In the genomic region with DNA sequence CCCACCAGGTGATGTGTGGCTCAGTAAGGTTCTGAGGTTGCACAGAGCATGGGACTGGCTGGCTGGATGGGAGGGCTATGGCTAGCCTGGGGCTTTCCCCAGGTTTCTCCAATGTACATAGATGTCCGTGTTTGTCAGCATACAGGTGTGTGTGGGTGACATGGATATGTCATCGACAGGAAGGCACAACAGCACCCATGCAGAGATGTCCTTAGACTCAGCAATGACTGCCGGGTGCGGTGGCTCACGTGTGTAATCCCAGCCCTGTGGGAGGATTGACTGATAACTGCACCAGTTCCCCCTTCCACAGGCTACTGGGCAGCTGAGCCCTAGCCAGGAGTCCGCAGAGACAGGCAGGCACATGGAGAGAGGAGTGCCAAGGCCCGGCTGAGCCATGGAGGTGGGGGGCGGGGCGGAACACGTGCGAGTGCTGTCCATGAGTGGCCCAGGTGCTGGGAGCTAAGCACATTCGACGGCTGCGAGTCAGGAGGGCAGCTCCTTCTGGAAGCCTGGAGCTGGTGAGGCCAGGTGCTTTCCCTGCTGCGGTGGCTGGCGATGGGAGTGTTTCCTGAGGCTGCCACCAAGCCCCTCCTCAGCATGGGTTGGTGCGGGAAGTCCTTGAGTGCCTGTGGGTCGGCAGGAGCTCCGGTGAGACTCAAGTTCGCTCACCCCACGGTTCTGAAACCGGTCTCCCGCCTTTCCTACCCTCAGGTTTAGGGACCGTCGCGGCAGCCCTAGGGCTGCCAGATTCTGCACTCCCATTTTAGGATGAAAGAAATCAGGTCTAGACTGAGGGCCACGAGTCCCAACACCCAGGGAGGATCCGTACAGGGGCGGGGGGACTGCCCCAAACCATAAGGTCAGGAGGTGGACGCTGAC, we compare ENCODE assay signal across 8 cellular contexts. TPM values are rescaled to one million over a fixed set of nuclear protein-coding genes. Genes with fewer than 3 reads are reported as not detected.
DNase-seq lines count a peak whose midpoint lies in the region; ATAC-seq, FAIRE-seq and TF ChIP-seq lines count a peak whose summit lies in the region.

No MANE protein-coding gene starts in this region.

- H3K4me1 ChIP-seq in endothelial cell of umbilical vein (ENCODE audit: control insufficient read depth, extremely low read depth, insufficient read depth, low read length) (peaks cover 5% of the 10 kb centered on the region), upper lobe of left lung (peaks cover 13 to 42% (median 26%) of the 10 kb centered on the region in 4 donors)

- H3K4me3 ChIP-seq in endothelial cell of umbilical vein (replicated peaks in 1 of 3; ENCODE audit: insufficient read depth in 1 of 3, low read depth in 1 of 3, low read length in 3 of 3) (peak overlapping the region in 2 of 3 experiments; percentile 17 to 61), upper lobe of left lung (peak overlapping the region; percentile 46 to 95 (median 86))

- ATAC-seq in activated B cell treated with CpG ODN at 0.5 μM for 24 hours (ENCODE audit: low read depth) = peak; percentile 8
- ATAC-seq in natural killer cell = peak in 2 of 3 donors; percentile 12 to 15
- ATAC-seq in upper lobe of left lung (ENCODE audit: low FRiP score in 2 of 2) = peak; percentile 1 to 21

- peak overlapping the region; percentile 92 for H3K9ac ChIP-seq in endothelial cell of umbilical vein (replicated peaks; ENCODE audit: extremely low read depth, insufficient read depth, low read length)

- intact Hi-C loops in activated B cell treated with CpG ODN at 0.5 μM for 24 hours (cut with micrococcal nuclease) = loop anchor here (1.0 to 5.0 kb wide), 6 partner anchors 8 to 122 kb away; a partner anchor contains a TSS
- intact Hi-C loops in endothelial cell of umbilical vein (cut with micrococcal nuclease) = loop anchor here (5.0 kb wide), 3 partner anchors 39 to 121 kb away; a partner anchor contains a TSS
- intact Hi-C loops in natural killer cell (cut with micrococcal nuclease) = no loop called here

- H3K27ac Mint-ChIP-seq in activated B cell treated with CpG ODN at 0.5 μM for 24 hours (peak overlapping the region; percentile 93), natural killer cell (peak overlapping the region; percentile 78 to 95)

- H3K9me3 ChIP-seq in endothelial cell of umbilical vein (replicated peaks; ENCODE audit: control insufficient read depth, insufficient read depth, low read length) (no peaks in the 10 kb centered on the region), upper lobe of left lung (no peaks in the 10 kb centered on the region)

- no peaks in the 10 kb centered on the region for H3K27me3 Mint-ChIP-seq in activated B cell treated with CpG ODN at 0.5 μM for 24 hours
- H3K27me3 Mint-ChIP-seq in natural killer cell (ENCODE audit: low read depth in 2 of 2) = peaks cover 0 to 7% of the 10 kb centered on the region in 2 donors

- H3K4me1 Mint-ChIP-seq in activated B cell treated with CpG ODN at 0.5 μM for 24 hours = peaks cover 25% of the 10 kb centered on the region
- H3K4me1 Mint-ChIP-seq in natural killer cell = peaks cover 5 to 33% of the 10 kb centered on the region in 2 donors

- POLR2A ChIA-PET in activated B cell treated with CpG ODN at 0.5 μM for 24 hours (lab: Charles Lee) = interaction anchor here (0.9 to 2.3 kb wide), 5 partner anchors 9 to 104 kb away, joined by 3 to 20 read pairs (median 5); a partner anchor contains a TSS
- POLR2A ChIA-PET in endothelial cell of umbilical vein (lab: Charles Lee) = no interaction called here

- H4K20me1 ChIP-seq in endothelial cell of umbilical vein (replicated peaks; ENCODE audit: control insufficient read depth, extremely low read depth, insufficient read depth, low read length) = no peaks in the 10 kb centered on the region

- TF ChIP-seq POLR2A in endothelial cell of umbilical vein (IDR thresholded peaks at IDR 0.05; ENCODE audit: low read depth, low read length) (no peak), upper lobe of left lung (IDR thresholded peaks at IDR 0.05) (no peak)

- no peak for TF ChIP-seq EP300 in upper lobe of left lung (IDR thresholded peaks at IDR 0.05)

- H2AFZ ChIP-seq in endothelial cell of umbilical vein (ENCODE audit: low read depth, low read length) = peak overlapping the region; percentile 28

- no peak for TF ChIP-seq CTCF in activated B cell treated with CpG ODN at 0.5 μM for 24 hours (IDR thresholded peaks at IDR 0.05)
- TF ChIP-seq CTCF in endothelial cell of umbilical vein (IDR thresholded peaks at IDR 0.05; ENCODE audit: extremely low read depth in 1 of 2, insufficient read depth in 1 of 2, low read depth in 1 of 2, low read length in 2 of 2) = no peak
- TF ChIP-seq CTCF in natural killer cell (IDR thresholded peaks at IDR 0.05) = no peak
- TF ChIP-seq CTCF in upper lobe of left lung (IDR thresholded peaks at IDR 0.05) = no peak

- 16 to 46% methylated on average over 11 to 26 of the region's 30 CpGs for WGBS in upper lobe of left lung, 2 donors

- H3K4me3 Mint-ChIP-seq in activated B cell treated with CpG ODN at 0.5 μM for 24 hours (peak overlapping the region; percentile 95), natural killer cell (peak overlapping the region; percentile 91)

- H3K9me1 ChIP-seq in endothelial cell of umbilical vein (replicated peaks; ENCODE audit: control insufficient read depth, extremely low read depth, insufficient read depth, low read length) = no peaks in the 10 kb centered on the region

- H3K27ac ChIP-seq in endothelial cell of umbilical vein (ENCODE audit: insufficient read depth, low read depth, low read length) (no peak overlapping the region), upper lobe of left lung (peak overlapping the region; percentile 93 to 99 (median 94))

- no peaks in the 10 kb centered on the region for H3K79me2 ChIP-seq in endothelial cell of umbilical vein (ENCODE audit: control insufficient read depth, insufficient read depth, low read length)

- H3K9me3 Mint-ChIP-seq in activated B cell treated with CpG ODN at 0.5 μM for 24 hours (no peaks in the 10 kb centered on the region), natural killer cell (no peaks in the 10 kb centered on the region)

- peak; percentile 65 for FAIRE-seq in endothelial cell of umbilical vein (lab: Jason Lieb, UNC)

- H3K36me3 ChIP-seq in endothelial cell of umbilical vein (ENCODE audit: control insufficient read depth in 2 of 2, extremely low read depth in 1 of 2, insufficient read depth in 2 of 2, low read length in 2 of 2) (no peaks in the 10 kb centered on the region), upper lobe of left lung (peaks cover 0 to 6% (median 0%) of the 10 kb centered on the region in 4 donors)

- peak overlapping the region; percentile 19 for H3K4me2 ChIP-seq in endothelial cell of umbilical vein (ENCODE audit: insufficient read depth, low read length)

- H3K36me3 Mint-ChIP-seq in activated B cell treated with CpG ODN at 0.5 μM for 24 hours (ENCODE audit: low read depth) = peaks cover 15% of the 10 kb centered on the region
- no peaks in the 10 kb centered on the region for H3K36me3 Mint-ChIP-seq in natural killer cell

- peak; percentile 26 to 35 for DNase-seq in activated CD4-positive, alpha-beta T cell treated with anti-CD3 and anti-CD28 coated beads for 4 hours
- DNase-seq in activated CD4-positive, alpha-beta T cell treated with anti-CD3 and anti-CD28 coated beads for 1 hour = no peak
- DNase-seq in M059J (ENCODE audit: low read depth) (peak; percentile 34), activated B cell treated with CpG ODN at 0.5 μM for 24 hours (no peak), endothelial cell of umbilical vein (ENCODE audit: low read depth, low spot score) (peak; percentile 18), natural killer cell (no peak), upper lobe of left lung (peak; percentile 85 to 88), SIG-M5 (lab: John Stamatoyannopoulos, UW) (no peak)

- CTCF ChIA-PET in activated B cell treated with CpG ODN at 0.5 μM for 24 hours (lab: Charles Lee) = interaction anchor here (1.1 to 2.0 kb wide), 2 partner anchors 10 to 17 kb away, joined by 3 to 9 read pairs; no protein-coding TSS in a partner anchor
- CTCF ChIA-PET in endothelial cell of umbilical vein (lab: Charles Lee) = interaction anchor here (4.1 kb wide), 1 partner anchor 17 kb away, joined by 18 read pairs; a partner anchor contains a TSS

- dilution Hi-C loops in endothelial cell of umbilical vein (cut with MboI; ENCODE audit: extremely low pct_ligation_motif_present, low sequenced_read_pairs) = no loop called here

- H3K27me3 ChIP-seq in endothelial cell of umbilical vein (ENCODE audit: control insufficient read depth in 2 of 2, insufficient read depth in 2 of 2, low read length in 2 of 2) = no peaks in the 10 kb centered on the region
- no peaks in the 10 kb centered on the region for H3K27me3 ChIP-seq in upper lobe of left lung

- BruUV-seq in endothelial cell of umbilical vein (replicated peaks; lab: Mats Ljungman, UMichigan) = TSS peak; percentile 65

RNA-seq across cellular contexts. Expression of a gene that starts 0.9 kb away (rescaled TPM):
- 27.4 and 33.0 TPM in 2 replicates for total RNA-seq in M059J (2014; rRNA removed; shearing (Covaris generic))
- total RNA-seq in activated B cell treated with CpG ODN at 0.5 μM for 24 hours (40.0 and 50.0 TPM in 2 replicates), endothelial cell of umbilical vein (30.9 and 36.5 TPM in 2 replicates), natural killer cell (10 to 100 TPM; 29.7 to 43.5 (median 40.8) TPM), upper lobe of left lung (10 to 100 TPM; 26.0 to 96.4 (median 56.1) TPM)
- polyA plus RNA-seq in endothelial cell of umbilical vein = 24.8 and 30.4 TPM in 2 replicates
- polyA plus RNA-seq in endothelial cell of umbilical vein (2011; cell fraction: cytosol; rRNA removed) = 12.2 and 20.1 TPM in 2 replicates
- 47.4 and 58.5 TPM in 2 replicates for polyA plus RNA-seq in endothelial cell of umbilical vein (2011; cell fraction: nucleus; rRNA removed)
- polyA plus RNA-seq in endothelial cell of umbilical vein (2012) = 14.4 and 18.6 TPM in 2 replicates
- polyA minus RNA-seq in endothelial cell of umbilical vein = 12.6 and 20.8 TPM in 2 replicates
- 29.3 TPM for polyA minus RNA-seq in endothelial cell of umbilical vein (2011; cell fraction: cytosol; rRNA and poly(A)+ RNA removed)
- 20.8 and 34.2 TPM in 2 replicates for polyA minus RNA-seq in endothelial cell of umbilical vein (2011; cell fraction: nucleus; rRNA and poly(A)+ RNA removed)

RNA-seq across cellular contexts. Expression of a gene that starts 15.6 kb away (rescaled TPM):
- 3.0 and 3.2 TPM in 2 replicates for total RNA-seq in M059J (2014; rRNA removed; shearing (Covaris generic))
- total RNA-seq in activated B cell treated with CpG ODN at 0.5 μM for 24 hours (0.22 TPM in 1 of 2 replicates, not detected in the other), endothelial cell of umbilical vein (not detected in 2 replicates), natural killer cell (not detected), upper lobe of left lung (1 to 10 TPM in 5 of 6 donors, under 1 TPM in 1; 0.89 to 5.0 (median 2.3) TPM)
- not detected in 2 replicates for polyA plus RNA-seq in endothelial cell of umbilical vein
- not detected in 2 replicates for polyA plus RNA-seq in endothelial cell of umbilical vein (2011; cell fraction: cytosol; rRNA removed)
- polyA plus RNA-seq in endothelial cell of umbilical vein (2011; cell fraction: nucleus; rRNA removed) = not detected in 2 replicates
- polyA plus RNA-seq in endothelial cell of umbilical vein (2012) = not detected in 2 replicates
- polyA minus RNA-seq in endothelial cell of umbilical vein = 0.06 and 0.24 TPM in 2 replicates
- polyA minus RNA-seq in endothelial cell of umbilical vein (2011; cell fraction: cytosol; rRNA and poly(A)+ RNA removed) = 2.2 TPM
- polyA minus RNA-seq in endothelial cell of umbilical vein (2011; cell fraction: nucleus; rRNA and poly(A)+ RNA removed) = not detected in 2 replicates

RNA-seq across cellular contexts. Expression of a gene that starts 29.5 kb away (rescaled TPM):
- not detected in 2 replicates for total RNA-seq in M059J (2014; rRNA removed; shearing (Covaris generic))
- total RNA-seq in activated B cell treated with CpG ODN at 0.5 μM for 24 hours (not detected in 2 replicates), endothelial cell of umbilical vein (not detected in 2 replicates), natural killer cell (not detected), upper lobe of left lung (not detected)
- polyA plus RNA-seq in endothelial cell of umbilical vein = not detected in 2 replicates
- polyA plus RNA-seq in endothelial cell of umbilical vein (2011; cell fraction: cytosol; rRNA removed) = not detected in 2 replicates
- polyA plus RNA-seq in endothelial cell of umbilical vein (2011; cell fraction: nucleus; rRNA removed) = not detected in 2 replicates
- not detected in 2 replicates for polyA plus RNA-seq in endothelial cell of umbilical vein (2012)
- polyA minus RNA-seq in endothelial cell of umbilical vein = not detected in 2 replicates
- polyA minus RNA-seq in endothelial cell of umbilical vein (2011; cell fraction: cytosol; rRNA and poly(A)+ RNA removed) = not detected
- not detected in 2 replicates for polyA minus RNA-seq in endothelial cell of umbilical vein (2011; cell fraction: nucleus; rRNA and poly(A)+ RNA removed)

RNA-seq across cellular contexts. Expression of a gene that starts 39.5 kb away (rescaled TPM):
- 57.5 and 80.8 TPM in 2 replicates for total RNA-seq in M059J (2014; rRNA removed; shearing (Covaris generic))
- total RNA-seq in activated B cell treated with CpG ODN at 0.5 μM for 24 hours = 28.5 and 37.2 TPM in 2 replicates
- total RNA-seq in endothelial cell of umbilical vein = 77.7 and 85.3 TPM in 2 replicates
- polyA plus RNA-seq in endothelial cell of umbilical vein = 94.8 and 124 TPM in 2 replicates
- polyA plus RNA-seq in endothelial cell of umbilical vein (2011; cell fraction: cytosol; rRNA removed) = 75.4 and 97.2 TPM in 2 replicates
- 44.2 and 51.9 TPM in 2 replicates for polyA plus RNA-seq in endothelial cell of umbilical vein (2011; cell fraction: nucleus; rRNA removed)
- polyA plus RNA-seq in endothelial cell of umbilical vein (2012) = 92.9 and 125 TPM in 2 replicates
- 72.3 and 73.4 TPM in 2 replicates for polyA minus RNA-seq in endothelial cell of umbilical vein
- polyA minus RNA-seq in endothelial cell of umbilical vein (2011; cell fraction: cytosol; rRNA and poly(A)+ RNA removed) = 53.4 TPM
- 9.2 and 11.4 TPM in 2 replicates for polyA minus RNA-seq in endothelial cell of umbilical vein (2011; cell fraction: nucleus; rRNA and poly(A)+ RNA removed)
- 1 to 10 TPM in 1 of 3 donors, not detected in 2; 3.4 TPM for total RNA-seq in natural killer cell
- 10 to 100 TPM in 4 of 6 donors, 1 to 10 TPM in 2; 8.4 to 42.4 (median 14.6) TPM for total RNA-seq in upper lobe of left lung

RNA-seq across cellular contexts. Expression of a gene that starts 46.1 kb away (rescaled TPM):
- total RNA-seq in M059J (2014; rRNA removed; shearing (Covaris generic)) = 121 and 155 TPM in 2 replicates
- 37.4 and 41.7 TPM in 2 replicates for total RNA-seq in activated B cell treated with CpG ODN at 0.5 μM for 24 hours
- total RNA-seq in endothelial cell of umbilical vein = 56.2 and 68.0 TPM in 2 replicates
- 67.2 and 67.6 TPM in 2 replicates for polyA plus RNA-seq in endothelial cell of umbilical vein
- 54.9 and 73.0 TPM in 2 replicates for polyA plus RNA-seq in endothelial cell of umbilical vein (2011; cell fraction: cytosol; rRNA removed)
- 54.2 and 58.1 TPM in 2 replicates for polyA plus RNA-seq in endothelial cell of umbilical vein (2011; cell fraction: nucleus; rRNA removed)
- 46.4 and 47.4 TPM in 2 replicates for polyA plus RNA-seq in endothelial cell of umbilical vein (2012)
- polyA minus RNA-seq in endothelial cell of umbilical vein = 13.8 and 18.6 TPM in 2 replicates
- 52.5 TPM for polyA minus RNA-seq in endothelial cell of umbilical vein (2011; cell fraction: cytosol; rRNA and poly(A)+ RNA removed)
- polyA minus RNA-seq in endothelial cell of umbilical vein (2011; cell fraction: nucleus; rRNA and poly(A)+ RNA removed) = 3.8 and 8.9 TPM in 2 replicates
- total RNA-seq in natural killer cell = 10 to 100 TPM; 22.8 to 29.6 (median 27.0) TPM
- 10 to 100 TPM; 24.1 to 60.5 (median 47.8) TPM for total RNA-seq in upper lobe of left lung

Comparison
In these comparisons a context has a peak if more than half of its experiments do, and no peak if none do; other contexts are left out.
1. DNase-seq: peak in activated CD4-positive, alpha-beta T cell treated with anti-CD3 and anti-CD28 coated beads for 4 hours (2 of 2), M059J (single experiment), endothelial cell of umbilical vein (single experiment) and upper lobe of left lung (2 of 2); none in activated CD4-positive, alpha-beta T cell treated with anti-CD3 and anti-CD28 coated beads for 1 hour (single experiment), activated B cell treated with CpG ODN at 0.5 μM for 24 hours (single experiment), natural killer cell (single experiment) and SIG-M5 (single experiment).
2. Peak in every context shown above with its lines, with median percentiles within 50 percentile points of each other: ATAC-seq.